ENCODE assay signal across 1 cellular context in genomic region chr17:7484067-7484963, GRCh38.
TF ChIP-seq lines count a peak whose summit lies in the region.

Gene POLR2A, plus strand, starts transcription at chr17:7484366.

TF ChIP-seq in HepG2, 621 proteins besides CTCF, POLR2A, EP300 and RAD21 (continued from another document and continues in another):
- TF ChIP-seq ZNF619 (CRISPR knock-in tag; IDR thresholded peaks at IDR 0.05) (no peak; the same call in none of the 2 replicates), ZNF567 (CRISPR knock-in tag; IDR thresholded peaks at IDR 0.05; ENCODE audit: borderline replicate concordance) (no peak), NFYB (CRISPR knock-in tag; IDR thresholded peaks at IDR 0.05) (peak; percentile 55), CENPX (CRISPR knock-in tag; IDR thresholded peaks at IDR 0.05) (no peak), FLYWCH1 (CRISPR knock-in tag; IDR thresholded peaks at IDR 0.05) (no peak; the same call in 1 of the 2 replicates), NR2F6 (IDR thresholded peaks at IDR 0.05) (no peak; the same call in none of the 2 replicates), NR2F6 (CRISPR knock-in tag; IDR thresholded peaks at IDR 0.05) (peak; percentile 60), PRMT3 (CRISPR knock-in tag; IDR thresholded peaks at IDR 0.05; ENCODE audit: borderline replicate concordance, low read depth) (no peak), ZNF570 (CRISPR knock-in tag; IDR thresholded peaks at IDR 0.05; ENCODE audit: borderline replicate concordance) (peak; percentile 60; the same call in 1 of the 2 replicates), ZNF549 (CRISPR knock-in tag; IDR thresholded peaks at IDR 0.05) (no peak), SP4 (CRISPR knock-in tag; IDR thresholded peaks at IDR 0.05) (peak; percentile 70), ZNF557 (CRISPR knock-in tag; IDR thresholded peaks at IDR 0.05) (peak; percentile 90; the same call in 1 of the 2 replicates), ZNF777 (CRISPR knock-in tag; IDR thresholded peaks at IDR 0.05) (peak; percentile 71), AFF4 (CRISPR knock-in tag; IDR thresholded peaks at IDR 0.05) (peak; percentile 97), ZNF484 (CRISPR knock-in tag; IDR thresholded peaks at IDR 0.05; ENCODE audit: borderline replicate concordance, low read depth) (no peak; the same call in 1 of the 2 replicates), ZNF432 (CRISPR knock-in tag; IDR thresholded peaks at IDR 0.05; ENCODE audit: borderline replicate concordance) (no peak), XRCC5 (optimal IDR thresholded peaks at IDR 0.05; ENCODE audit: low read length) (peak; percentile 69), DNMT1 (CRISPR knock-in tag; IDR thresholded peaks at IDR 0.05) (no peak), ZNF451 (CRISPR knock-in tag; IDR thresholded peaks at IDR 0.05) (0 out of 2 replicates have a peak, but pooled peaks have one; percentile 18), ZKSCAN1 (IDR thresholded peaks at IDR 0.05; ENCODE audit: low read length) (peak; percentile 53; the same call in 1 of the 2 replicates), SIX1 (CRISPR knock-in tag; IDR thresholded peaks at IDR 0.05; ENCODE audit: borderline replicate concordance) (no peak; the same call in 1 of the 2 replicates), KDM1A (CRISPR knock-in tag; IDR thresholded peaks at IDR 0.05) (no peak), ATF7 (IDR thresholded peaks at IDR 0.05) (peak; percentile 55), ATF7 (CRISPR knock-in tag; IDR thresholded peaks at IDR 0.05) (no peak), ZNF256 (CRISPR knock-in tag; conservative IDR thresholded peaks at IDR 0.05) (peak; percentile 96), PHF5A (CRISPR knock-in tag; IDR thresholded peaks at IDR 0.05; ENCODE audit: low read depth, unreplicated experiment) (peak; percentile 42), CBX5 (CRISPR knock-in tag; IDR thresholded peaks at IDR 0.05; ENCODE audit: borderline replicate concordance) (peak; percentile 57; the same call in 1 of the 2 replicates), ISX (CRISPR knock-in tag; conservative IDR thresholded peaks at IDR 0.05) (peak; percentile 95; the same call in 1 of the 2 replicates), GTF3A (CRISPR knock-in tag; conservative IDR thresholded peaks at IDR 0.05) (peak; percentile 62; the same call in 1 of the 2 replicates), PHB2 (IDR thresholded peaks at IDR 0.05; ENCODE audit: partially characterized antibody) (no peak), ZFP41 (CRISPR knock-in tag; IDR thresholded peaks at IDR 0.05; ENCODE audit: borderline replicate concordance) (peak; percentile 81; the same call in 1 of the 2 replicates), ZNF598 (CRISPR knock-in tag; IDR thresholded peaks at IDR 0.05; ENCODE audit: borderline replicate concordance) (0 out of 2 replicates have a peak, but pooled peaks have one; percentile 31), ZNF280B (CRISPR knock-in tag; IDR thresholded peaks at IDR 0.05; ENCODE audit: borderline replicate concordance) (peak; percentile 58), ZNF510 (CRISPR knock-in tag; IDR thresholded peaks at IDR 0.05; ENCODE audit: low read depth) (peak; percentile 93), ARID2 (CRISPR knock-in tag; IDR thresholded peaks at IDR 0.05; ENCODE audit: borderline replicate concordance) (no peak), ZNF781 (CRISPR knock-in tag; IDR thresholded peaks at IDR 0.05; ENCODE audit: borderline replicate concordance, not compliant biosample characterization) (peak; percentile 76), MLXIP (CRISPR knock-in tag; IDR thresholded peaks at IDR 0.05; ENCODE audit: borderline replicate concordance) (peak; percentile 80; the same call in 1 of the 2 replicates), ZFYVE20 (CRISPR knock-in tag; IDR thresholded peaks at IDR 0.05; ENCODE audit: borderline replicate concordance, low read depth) (no peak), POLR2AphosphoS5 (IDR thresholded peaks at IDR 0.05; ENCODE audit: low read depth, low read length) (peak; percentile 99), FOSL2 (CRISPR knock-in tag; IDR thresholded peaks at IDR 0.05) (peak; percentile 33; the same call in 1 of the 2 replicates), THAP7 (CRISPR knock-in tag; IDR thresholded peaks at IDR 0.05) (peak; percentile 79), ZNF639 (CRISPR knock-in tag; conservative IDR thresholded peaks at IDR 0.05) (peak; percentile 73; the same call in 1 of the 2 replicates), SAP130 (CRISPR knock-in tag; IDR thresholded peaks at IDR 0.05; ENCODE audit: low read depth) (peak; percentile 88)
- TF ChIP-seq, protein P1, sequence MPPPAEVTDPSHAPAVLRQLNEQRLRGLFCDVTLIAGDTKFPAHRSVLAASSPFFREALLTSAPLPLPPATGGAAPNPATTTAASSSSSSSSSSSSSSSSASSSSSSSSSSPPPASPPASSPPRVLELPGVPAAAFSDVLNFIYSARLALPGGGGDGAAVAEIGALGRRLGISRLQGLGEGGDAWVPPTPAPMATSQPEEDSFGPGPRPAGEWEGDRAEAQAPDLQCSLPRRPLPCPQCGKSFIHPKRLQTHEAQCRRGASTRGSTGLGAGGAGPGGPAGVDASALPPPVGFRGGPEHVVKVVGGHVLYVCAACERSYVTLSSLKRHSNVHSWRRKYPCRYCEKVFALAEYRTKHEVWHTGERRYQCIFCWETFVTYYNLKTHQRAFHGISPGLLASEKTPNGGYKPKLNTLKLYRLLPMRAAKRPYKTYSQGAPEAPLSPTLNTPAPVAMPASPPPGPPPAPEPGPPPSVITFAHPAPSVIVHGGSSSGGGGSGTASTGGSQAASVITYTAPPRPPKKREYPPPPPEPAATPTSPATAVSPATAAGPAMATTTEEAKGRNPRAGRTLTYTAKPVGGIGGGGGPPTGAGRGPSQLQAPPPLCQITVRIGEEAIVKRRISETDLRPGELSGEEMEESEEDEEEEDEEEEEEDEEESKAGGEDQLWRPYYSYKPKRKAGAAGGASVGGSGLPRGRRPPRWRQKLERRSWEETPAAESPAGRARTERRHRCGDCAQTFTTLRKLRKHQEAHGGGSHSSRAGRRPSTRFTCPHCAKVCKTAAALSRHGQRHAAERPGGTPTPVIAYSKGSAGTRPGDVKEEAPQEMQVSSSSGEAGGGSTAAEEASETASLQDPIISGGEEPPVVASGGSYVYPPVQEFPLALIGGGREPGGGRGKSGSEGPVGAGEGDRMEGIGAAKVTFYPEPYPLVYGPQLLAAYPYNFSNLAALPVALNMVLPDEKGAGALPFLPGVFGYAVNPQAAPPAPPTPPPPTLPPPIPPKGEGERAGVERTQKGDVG (CRISPR knock-in tag; IDR thresholded peaks at IDR 0.05; ENCODE audit: borderline replicate concordance) = no peak
- TF ChIP-seq, protein P2, sequence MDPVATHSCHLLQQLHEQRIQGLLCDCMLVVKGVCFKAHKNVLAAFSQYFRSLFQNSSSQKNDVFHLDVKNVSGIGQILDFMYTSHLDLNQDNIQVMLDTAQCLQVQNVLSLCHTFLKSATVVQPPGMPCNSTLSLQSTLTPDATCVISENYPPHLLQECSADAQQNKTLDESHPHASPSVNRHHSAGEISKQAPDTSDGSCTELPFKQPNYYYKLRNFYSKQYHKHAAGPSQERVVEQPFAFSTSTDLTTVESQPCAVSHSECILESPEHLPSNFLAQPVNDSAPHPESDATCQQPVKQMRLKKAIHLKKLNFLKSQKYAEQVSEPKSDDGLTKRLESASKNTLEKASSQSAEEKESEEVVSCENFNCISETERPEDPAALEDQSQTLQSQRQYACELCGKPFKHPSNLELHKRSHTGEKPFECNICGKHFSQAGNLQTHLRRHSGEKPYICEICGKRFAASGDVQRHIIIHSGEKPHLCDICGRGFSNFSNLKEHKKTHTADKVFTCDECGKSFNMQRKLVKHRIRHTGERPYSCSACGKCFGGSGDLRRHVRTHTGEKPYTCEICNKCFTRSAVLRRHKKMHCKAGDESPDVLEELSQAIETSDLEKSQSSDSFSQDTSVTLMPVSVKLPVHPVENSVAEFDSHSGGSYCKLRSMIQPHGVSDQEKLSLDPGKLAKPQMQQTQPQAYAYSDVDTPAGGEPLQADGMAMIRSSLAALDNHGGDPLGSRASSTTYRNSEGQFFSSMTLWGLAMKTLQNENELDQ (CRISPR knock-in tag; IDR thresholded peaks at IDR 0.05; ENCODE audit: borderline replicate concordance) = 0 out of 2 replicates have a peak, but pooled peaks have one; percentile 30
- TF ChIP-seq, protein P3, sequence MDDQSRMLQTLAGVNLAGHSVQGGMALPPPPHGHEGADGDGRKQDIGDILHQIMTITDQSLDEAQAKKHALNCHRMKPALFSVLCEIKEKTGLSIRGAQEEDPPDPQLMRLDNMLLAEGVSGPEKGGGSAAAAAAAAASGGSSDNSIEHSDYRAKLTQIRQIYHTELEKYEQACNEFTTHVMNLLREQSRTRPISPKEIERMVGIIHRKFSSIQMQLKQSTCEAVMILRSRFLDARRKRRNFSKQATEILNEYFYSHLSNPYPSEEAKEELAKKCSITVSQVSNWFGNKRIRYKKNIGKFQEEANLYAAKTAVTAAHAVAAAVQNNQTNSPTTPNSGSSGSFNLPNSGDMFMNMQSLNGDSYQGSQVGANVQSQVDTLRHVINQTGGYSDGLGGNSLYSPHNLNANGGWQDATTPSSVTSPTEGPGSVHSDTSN (CRISPR knock-in tag; IDR thresholded peaks at IDR 0.05; ENCODE audit: borderline replicate concordance) = no peak; the same call in 1 of the 2 replicates
